3 cellular contexts compared by ENCODE assay signal in the genomic region with DNA sequence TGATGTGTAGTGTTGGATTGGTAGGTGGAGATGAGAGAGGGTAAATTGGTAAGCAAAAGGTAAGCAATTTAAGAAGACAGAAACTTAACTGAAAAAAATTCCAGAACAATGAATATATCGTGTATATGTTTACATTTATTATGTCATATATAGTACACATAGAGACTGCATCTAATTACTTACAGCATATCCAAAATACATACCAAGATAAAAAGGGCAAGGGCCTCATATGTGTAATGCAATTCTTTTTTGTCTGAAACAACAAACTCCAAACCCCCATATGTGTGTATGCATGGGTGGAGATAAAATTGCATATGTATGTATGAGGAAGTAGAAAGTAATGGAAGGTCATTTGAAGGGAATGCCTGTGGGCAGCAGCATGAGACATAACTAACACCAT. TPM values are rescaled to one million over a fixed set of nuclear protein-coding genes. Genes with fewer than 3 reads are reported as not detected.
"Had no signal": no experiment of that assay in that cellular context is flagged by ENCODE, and none has a peak within 500 bp of the region (broad histone marks: within the 10 kb centered on the region; RNA-seq: fewer than 3 reads in every experiment).

No MANE protein-coding gene starts in this region.

- ATAC-seq: GM12878 had no signal

- H3K4me3 ChIP-seq: GM12878 had no signal

- DNase-seq: GDM1, GF-D8 had no signal

RNA-seq across cellular contexts. Expression of gene KRTAP20-3, which starts 4.2 kb away (rescaled TPM):
- total RNA-seq: GM12878 had no signal

RNA-seq across cellular contexts. Expression of gene KRTAP20-2, which starts 11.9 kb away (rescaled TPM):
- total RNA-seq: GM12878 had no signal

RNA-seq across cellular contexts. Expression of gene KRTAP20-4, which starts 26.5 kb away (rescaled TPM):
- total RNA-seq: GM12878 had no signal

RNA-seq across cellular contexts. Expression of gene KRTAP20-1, which starts 30.7 kb away (rescaled TPM):
- total RNA-seq: GM12878 had no signal

RNA-seq across cellular contexts. Expression of gene KRTAP6-1, which starts 33.2 kb away (rescaled TPM):
- total RNA-seq: GM12878 had no signal
